14 cellular contexts compared by ENCODE assay signal in genomic region chr2:127643698-127644660, GRCh38. TPM values are rescaled to one million over a fixed set of nuclear protein-coding genes. Genes with fewer than 3 reads are reported as not detected.
DNase-seq lines count a peak whose midpoint lies in the region; ATAC-seq and TF ChIP-seq lines count a peak whose summit lies in the region.
"Had no signal": no experiment of that assay in that cellular context is flagged by ENCODE, and none has a peak within 500 bp of the region (broad histone marks: within the 10 kb centered on the region; RNA-seq: fewer than 3 reads in every experiment).

No MANE protein-coding gene starts in this region.

- H3K9me3 ChIP-seq in CD8-positive, alpha-beta T cell (ENCODE audit: low read length) = no peaks in the 10 kb centered on the region
- no peaks in the 10 kb centered on the region for H3K9me3 ChIP-seq in KOPT-K1 (ENCODE audit: insufficient read depth, low read length, poor library complexity, severe bottlenecking)
- H3K9me3 ChIP-seq in endodermal cell (ENCODE audit: control insufficient read depth, low read length) = no peaks in the 10 kb centered on the region
- no peaks in the 10 kb centered on the region for H3K9me3 ChIP-seq in lower lobe of right lung

- peaks cover 42% of the 10 kb centered on the region for H3K4me1 ChIP-seq in CD8-positive, alpha-beta T cell (ENCODE audit: insufficient read depth, low read length)
- no peaks in the 10 kb centered on the region for H3K4me1 ChIP-seq in endodermal cell (ENCODE audit: control insufficient read depth, insufficient read depth, low read length)
- peaks cover 21% of the 10 kb centered on the region for H3K4me1 ChIP-seq in rectal smooth muscle tissue (ENCODE audit: control insufficient read depth, insufficient read depth, low read length)
- H3K4me1 ChIP-seq in lower lobe of right lung = peaks cover 48% of the 10 kb centered on the region

- H3K27ac Mint-ChIP-seq in CD8-positive, alpha-beta T cell = peak overlapping the region; percentile 84
- H3K27ac Mint-ChIP-seq in endodermal cell = peak overlapping the region; percentile 61
- peak overlapping the region in 1 of 6 donors; percentile 18 for H3K27ac Mint-ChIP-seq in immature natural killer cell

- no peaks in the 10 kb centered on the region for H3K27me3 Mint-ChIP-seq in CD8-positive, alpha-beta T cell (ENCODE audit: low read depth)
- H3K27me3 Mint-ChIP-seq in endodermal cell (ENCODE audit: insufficient read depth) = no peaks in the 10 kb centered on the region
- H3K27me3 Mint-ChIP-seq in immature natural killer cell (ENCODE audit: low read depth in 3 of 3) = peaks cover 0 to 3% (median 0%) of the 10 kb centered on the region in 3 donors

- H3K4me3 ChIP-seq in CD8-positive, alpha-beta T cell (ENCODE audit: low read depth, low read length) = no peak overlapping the region
- H3K4me3 ChIP-seq in endodermal cell (ENCODE audit: low read length) = no peak overlapping the region
- H3K4me3 ChIP-seq in rectal smooth muscle tissue (ENCODE audit: low read length) = no peak overlapping the region
- no peak overlapping the region for H3K4me3 ChIP-seq in lower lobe of right lung

- ATAC-seq in CD8-positive, alpha-beta T cell = no peak
- ATAC-seq in GM18907 (IDR thresholded peaks at IDR 0.05; ENCODE audit: unreplicated experiment) (no peak), GM19351 (IDR thresholded peaks at IDR 0.05; ENCODE audit: unreplicated experiment) (no peak), lower lobe of right lung (no peak)

- H3K27me3 ChIP-seq in CD8-positive, alpha-beta T cell (ENCODE audit: insufficient read depth, low read length) = no peaks in the 10 kb centered on the region
- H3K27me3 ChIP-seq in endodermal cell (ENCODE audit: control insufficient read depth, insufficient read depth, low read length, poor library complexity, severe bottlenecking) = no peaks in the 10 kb centered on the region
- H3K27me3 ChIP-seq in rectal smooth muscle tissue (ENCODE audit: control insufficient read depth, insufficient read depth, low read length) = no peaks in the 10 kb centered on the region
- H3K27me3 ChIP-seq in lower lobe of right lung (ENCODE audit: low read depth) = no peaks in the 10 kb centered on the region

- TF ChIP-seq CTCF in CD8-positive, alpha-beta T cell (IDR thresholded peaks at IDR 0.05) = no peak
- TF ChIP-seq CTCF in endodermal cell (conservative IDR thresholded peaks at IDR 0.05) (peak; percentile 31), lower lobe of right lung (IDR thresholded peaks at IDR 0.05) (no peak)

- H3K27ac ChIP-seq in CD8-positive, alpha-beta T cell (ENCODE audit: low read depth, low read length) = no peak overlapping the region
- H3K27ac ChIP-seq in KOPT-K1 (ENCODE audit: low read depth, low read length, poor library complexity, severe bottlenecking) = peak overlapping the region; percentile 99
- peak overlapping the region; percentile 60 for H3K27ac ChIP-seq in endodermal cell (ENCODE audit: low read depth, low read length)
- H3K27ac ChIP-seq in rectal smooth muscle tissue (ENCODE audit: low read depth, low read length) = peak overlapping the region; percentile 84
- H3K27ac ChIP-seq in lower lobe of right lung = no peak overlapping the region

- no peaks in the 10 kb centered on the region for H3K9me3 Mint-ChIP-seq in CD8-positive, alpha-beta T cell
- H3K9me3 Mint-ChIP-seq in endodermal cell (no peaks in the 10 kb centered on the region), immature natural killer cell (no peaks in the 10 kb centered on the region)

- H3K36me3 Mint-ChIP-seq in CD8-positive, alpha-beta T cell = peaks cover 2% of the 10 kb centered on the region
- no peaks in the 10 kb centered on the region for H3K36me3 Mint-ChIP-seq in endodermal cell (ENCODE audit: low read depth)
- no peaks in the 10 kb centered on the region for H3K36me3 Mint-ChIP-seq in immature natural killer cell

- POLR2A ChIA-PET in CD8-positive, alpha-beta T cell (lab: Charles Lee) = interaction anchor here (4.9 kb wide), 1 partner anchor 57 kb away, joined by 20 read pairs; the partner anchor contains the start of gene SFT2D3

- peaks cover 47% of the 10 kb centered on the region for H3K4me1 Mint-ChIP-seq in CD8-positive, alpha-beta T cell (ENCODE audit: low read depth)
- H3K4me1 Mint-ChIP-seq in endodermal cell (no peaks in the 10 kb centered on the region), immature natural killer cell (no peaks in the 10 kb centered on the region)

- intact Hi-C loops in CD8-positive, alpha-beta T cell (cut with DNase I, micrococcal nuclease) = loop anchor here in 1 of 2 experiments (5.0 to 10.0 kb wide), 2 partner anchors 117 to 349 kb away; partner anchors contain the start of genes ERCC3 and IWS1
- intact Hi-C loops in lower lobe of right lung (cut with DNase I) = no loop called here

- H3K36me3 ChIP-seq in CD8-positive, alpha-beta T cell (ENCODE audit: insufficient read depth, low read length) = no peaks in the 10 kb centered on the region
- peaks cover 6% of the 10 kb centered on the region for H3K36me3 ChIP-seq in KOPT-K1 (ENCODE audit: insufficient read depth, low read length)
- no peaks in the 10 kb centered on the region for H3K36me3 ChIP-seq in endodermal cell (ENCODE audit: control insufficient read depth, insufficient read depth, low read length)
- peaks cover 7% of the 10 kb centered on the region for H3K36me3 ChIP-seq in rectal smooth muscle tissue (ENCODE audit: control insufficient read depth, insufficient read depth, low read length)
- peaks cover 15% of the 10 kb centered on the region for H3K36me3 ChIP-seq in lower lobe of right lung

- CTCF ChIA-PET in CD8-positive, alpha-beta T cell (lab: Charles Lee) = interaction anchor here (0.6 to 2.8 kb wide), 5 partner anchors 39 to 57 kb away, joined by 3 to 11 read pairs (median 3); no protein-coding TSS in a partner anchor

- WGBS in endodermal cell (ENCODE audit: insufficient coverage in 1 of 2, insufficient read length in 1 of 2), 2 experiments = 70 to 87% methylated on average over 8 to 20 of the region's 20 CpGs

- H3K9ac ChIP-seq in endodermal cell (ENCODE audit: extremely low read depth, low read length, poor library complexity, severe bottlenecking) (no peak overlapping the region), rectal smooth muscle tissue (ENCODE audit: low read length) (no peak overlapping the region)

- DNase-seq in CD8-positive, alpha-beta T cell = no peak
- DNase-seq in endodermal cell (no peak), immature natural killer cell (no peak), lower lobe of right lung (no peak)
- DNase-seq: aorta; C1 segment of cervical spinal cord; NCI-H446 treated with DMSO at 0.1 percent for 48 hours; stimulated activated CD4-positive, alpha-beta T cell treated with anti-CD3 and anti-CD28 coated beads, Interleukin-1b, Interleukin-23, amount 100 ng/mL, for 48 hours; stimulated activated naive CD4-positive, alpha-beta T cell treated with Interleukin-2 at 50 U/mL for 16 hours had no signal

- H3K4me3 Mint-ChIP-seq in CD8-positive, alpha-beta T cell = no peak overlapping the region
- H3K4me3 Mint-ChIP-seq in endodermal cell = no peak overlapping the region
- no peak overlapping the region for H3K4me3 Mint-ChIP-seq in immature natural killer cell

RNA-seq across cellular contexts. Expression of gene GPR17, which starts 2.0 kb away (rescaled TPM):
- not detected for total RNA-seq in CD8-positive, alpha-beta T cell
- total RNA-seq in endodermal cell (under 1 TPM in 1 of 2 donors, not detected in 1; 0.24 TPM), lower lobe of right lung (0.18 TPM)
- polyA plus RNA-seq in endodermal cell (2013, experiment 1 of 2) = 5.0 TPM
- 4.8 TPM for polyA plus RNA-seq in endodermal cell (2013, experiment 2 of 2)
- not detected for polyA plus RNA-seq in immature natural killer cell
- total RNA-seq: lung microvascular endothelial cell had no signal

RNA-seq across cellular contexts. Expression of gene LIMS2, which starts 31.4 kb away (rescaled TPM):
- 1 to 10 TPM; 2.8 to 2.9 TPM for total RNA-seq in CD8-positive, alpha-beta T cell
- total RNA-seq in endodermal cell = 1 to 10 TPM; 3.9 to 9.8 TPM
- polyA plus RNA-seq in endodermal cell (2013, experiment 1 of 2) = 4.8 TPM
- 4.8 TPM for polyA plus RNA-seq in endodermal cell (2013, experiment 2 of 2)
- under 1 TPM in 1 of 3 donors, not detected in 2; 0.40 TPM for polyA plus RNA-seq in immature natural killer cell
- total RNA-seq in lower lobe of right lung = 148 TPM

RNA-seq across cellular contexts. Expression of gene SFT2D3, which starts 57.3 kb away (rescaled TPM):
- 1 to 10 TPM; 8.2 to 8.5 TPM for total RNA-seq in CD8-positive, alpha-beta T cell
- total RNA-seq in endodermal cell (10 to 100 TPM in 1 of 2 donors, 1 to 10 TPM in 1; 5.5 to 10.1 TPM), lower lobe of right lung (7.4 TPM)
- 16.1 TPM for polyA plus RNA-seq in endodermal cell (2013, experiment 1 of 2)
- 14.3 TPM for polyA plus RNA-seq in endodermal cell (2013, experiment 2 of 2)
- 1 to 10 TPM in 2 of 3 donors, not detected in 1; 1.3 to 3.4 TPM for polyA plus RNA-seq in immature natural killer cell

Comparison
In these comparisons a context has a peak if more than half of its experiments do, and no peak if none do; other contexts are left out.
1. H3K27ac ChIP-seq: peak in KOPT-K1 (single experiment), endodermal cell (single experiment) and rectal smooth muscle tissue (single experiment); none in CD8-positive, alpha-beta T cell (single experiment) and lower lobe of right lung (single experiment).
2. RNA of gene LIMS2, which starts 31.4 kb away (total RNA-seq): 148 TPM in lower lobe of right lung (single experiment); 3.9 to 9.8 TPM in endodermal cell and 2.8 to 2.9 TPM in CD8-positive, alpha-beta T cell; every median in the first group is over 10 times any median in the second.